23 cellular contexts compared by ENCODE assay signal in the genomic region with DNA sequence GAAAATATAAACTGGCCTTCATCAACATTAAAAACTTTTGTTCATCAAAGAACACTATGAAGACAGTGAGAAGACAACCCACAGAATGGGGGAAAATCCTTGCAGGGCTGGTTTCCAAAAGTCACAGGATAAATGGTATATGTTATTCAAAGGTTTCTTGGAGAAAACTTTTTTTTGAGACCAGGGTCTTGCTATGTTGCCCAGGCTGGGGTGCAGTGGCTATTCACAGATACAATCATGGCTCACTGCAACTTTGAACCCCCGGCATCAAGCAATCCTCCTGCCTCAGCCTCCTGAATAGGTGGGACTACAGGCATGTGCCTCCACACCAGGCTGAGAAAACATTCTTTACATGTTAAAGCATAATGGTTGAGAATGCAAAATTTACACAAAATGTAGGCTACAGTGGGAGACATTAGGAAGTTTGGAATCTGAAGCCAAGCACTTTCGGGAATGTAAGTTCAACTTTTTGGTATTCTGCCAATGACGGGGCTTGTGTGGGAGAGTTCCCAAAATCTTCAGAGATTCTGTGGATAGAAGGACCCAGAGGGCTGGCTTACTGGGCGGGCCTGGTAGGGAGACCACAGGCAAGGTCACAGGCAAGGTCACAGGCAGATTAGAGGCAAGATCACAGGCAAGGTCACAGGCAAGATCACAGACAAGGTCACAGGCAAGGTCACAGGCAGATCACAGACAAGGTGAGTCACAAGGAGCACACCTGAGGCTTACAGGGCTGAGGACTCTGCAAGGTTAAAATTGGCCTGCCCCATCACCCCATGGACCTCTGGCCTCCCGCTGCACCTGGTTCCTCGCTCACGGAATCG. TPM values are rescaled to one million over a fixed set of nuclear protein-coding genes. Genes with fewer than 3 reads are reported as not detected.
DNase-seq lines count a peak whose midpoint lies in the region; TF ChIP-seq lines count a peak whose summit lies in the region.
"Had no signal": no experiment of that assay in that cellular context is flagged by ENCODE, and none has a peak within 500 bp of the region (broad histone marks: within the 10 kb centered on the region; RNA-seq: fewer than 3 reads in every experiment).

No MANE protein-coding gene starts in this region.

- H3K27ac Mint-ChIP-seq in H9, result peak overlapping the region in 1 of 3 experiments; percentile 44; a peak in 2 of 7 replicates
- H3K27ac Mint-ChIP-seq: activated CD8-positive, alpha-beta memory T cell treated with anti-CD3 and anti-CD28 coated beads, Interleukin-2, amount 10 ng/mL, durations not matched to agents 7 days and 5 days; activated naive CD4-positive, alpha-beta T cell treated with anti-CD3 and anti-CD28 coated beads for 36 hours; effector memory CD8-positive, alpha-beta T cell; GM23338 had no signal

- H3K4me1 Mint-ChIP-seq in H9, result peaks cover 15 to 26% of the 10 kb centered on the region in 2 experiments; a peak in 3 of 4 replicates

- H3K9me3 Mint-ChIP-seq in H9, result peaks cover 0 to 2% of the 10 kb centered on the region in 2 experiments; a peak in 1 of 5 replicates
- H3K9me3 Mint-ChIP-seq: activated naive CD4-positive, alpha-beta T cell treated with anti-CD3 and anti-CD28 coated beads for 36 hours; effector memory CD8-positive, alpha-beta T cell; GM23338 had no signal

- H3K79me2 ChIP-seq in H9 (ENCODE audit: insufficient read depth, low read length), result no peaks in the 10 kb centered on the region

- no peak for TF ChIP-seq CTCF in H9 (conservative IDR thresholded peaks at IDR 0.05)
- no peak for TF ChIP-seq CTCF in ascending aorta (IDR thresholded peaks at IDR 0.05)

- no peak overlapping the region for H3K14ac ChIP-seq in H9 (ENCODE audit: insufficient read depth, low read length)

- no peak overlapping the region for H3K4me2 ChIP-seq in H9 (ENCODE audit: insufficient read depth, insufficient read length, low read length)
- H3K4me2 ChIP-seq: GM23338 had no signal

- no CpG with 5 or more reads among the region's 8 CpGs for WGBS in H9 (ENCODE audit: extremely low coverage, insufficient read length, low lambda C conversion rate)

- no peak overlapping the region for H4K8ac ChIP-seq in H9 (replicated peaks; ENCODE audit: insufficient read length, low read depth, low read length)

- H3K4ac ChIP-seq in H9 (ENCODE audit: low read depth, low read length), result no peak overlapping the region

- no peak overlapping the region for H4K91ac ChIP-seq in H9 (ENCODE audit: insufficient read length, low read depth, low read length)

- no peak overlapping the region for H3T11ph ChIP-seq in H9 (ENCODE audit: low read length)

- H3K27me3 ChIP-seq in H9 (ENCODE audit: insufficient read depth, low read length), result no peaks in the 10 kb centered on the region
- no peaks in the 10 kb centered on the region for H3K27me3 ChIP-seq in ascending aorta
- H3K27me3 ChIP-seq: colonic mucosa, right lobe of liver had no signal

- no peak overlapping the region for H2BK20ac ChIP-seq in H9 (ENCODE audit: low read depth, low read length, poor library complexity, severe bottlenecking)

- H3K36me3 ChIP-seq in ascending aorta, result no peaks in the 10 kb centered on the region
- H3K36me3 ChIP-seq: colonic mucosa, esophagus muscularis mucosa, right lobe of liver had no signal

- H3K4me1 ChIP-seq in H9 (ENCODE audit: insufficient read depth, low read length), result peaks cover 2% of the 10 kb centered on the region; the same call in 1 of the 2 replicates
- H3K4me1 ChIP-seq in ascending aorta, result peaks cover 9 to 26% of the 10 kb centered on the region in 2 donors
- H3K4me1 ChIP-seq: colonic mucosa had no signal

- H2AK5ac ChIP-seq in H9 (ENCODE audit: insufficient read length, low read length), result no peak overlapping the region

- H3K4me3 ChIP-seq in ascending aorta, result no peak overlapping the region
- H3K4me3 ChIP-seq: colonic mucosa, esophagus muscularis mucosa, GM23338, right lobe of liver had no signal

- H3K4me3 Mint-ChIP-seq in H9, result no peak overlapping the region
- H3K4me3 Mint-ChIP-seq: activated CD8-positive, alpha-beta memory T cell treated with anti-CD3 and anti-CD28 coated beads, Interleukin-2, amount 10 ng/mL, durations not matched to agents 7 days and 5 days; activated naive CD4-positive, alpha-beta T cell treated with anti-CD3 and anti-CD28 coated beads for 36 hours; CD14-positive monocyte; effector memory CD8-positive, alpha-beta T cell; GM23338 had no signal

- no peak overlapping the region for H3K23ac ChIP-seq in H9 (ENCODE audit: insufficient read length, low read depth, low read length)

- DNase-seq in H9 (peak; percentile 26), ascending aorta (ENCODE audit: low spot score in 2 of 2) (no peak), fibroblast of peridontal ligament (ENCODE audit: extremely low read depth) (peak; percentile 62), posterior vena cava (ENCODE audit: low spot score) (peak; percentile 50), SHP77 treated with DMSO at 0.1 percent for 48 hours (lab: John Stamatoyannopoulos, UW) (no peak), substantia nigra (lab: John Stamatoyannopoulos, UW) (no peak)
- DNase-seq in activated CD4-positive, CD25-positive, alpha-beta regulatory T cell (lab: John Stamatoyannopoulos, UW), result no peak
- DNase-seq: activated CD8-positive, alpha-beta memory T cell treated with anti-CD3 and anti-CD28 coated beads, Interleukin-2, amount 10 ng/mL, durations not matched to agents 7 days and 5 days; activated naive CD4-positive, alpha-beta T cell treated with anti-CD3 and anti-CD28 coated beads for 36 hours; amygdala; colonic mucosa; effector memory CD8-positive, alpha-beta T cell; mammary epithelial cell; NCI-H1105 treated with DMSO at 0.1 percent for 48 hours; NCI-H2029; NCI-H526; SIG-M5; stimulated activated CD4-positive, alpha-beta T cell treated with anti-CD3 and anti-CD28 coated beads, Interleukin-12 subunit alpha, Interleukin-12 subunit beta, amount 100 ng/mL, for 4 hours; stimulated activated CD4-positive, alpha-beta T cell treated with anti-CD3 and anti-CD28 coated beads, Interleukin-4, amount 100 ng/mL, for 1 hour had no signal

- H3K23me2 ChIP-seq in H9 (ENCODE audit: insufficient read length, low read depth, low read length, poor library complexity, severe bottlenecking), result no peaks in the 10 kb centered on the region

- no peak overlapping the region for H3K18ac ChIP-seq in H9 (ENCODE audit: insufficient read length, low read depth, low read length)

- H3K27me3 Mint-ChIP-seq in H9 (ENCODE audit: low read depth), result peaks cover 1% of the 10 kb centered on the region

- H3K9ac ChIP-seq in H9 (ENCODE audit: extremely low read depth, insufficient read length, low read length), result no peak overlapping the region

- no peaks in the 10 kb centered on the region; a peak in 1 of 7 replicates for H3K36me3 Mint-ChIP-seq in H9 (ENCODE audit: insufficient read depth in 1 of 3, low read depth in 3 of 3)
- H3K36me3 Mint-ChIP-seq: activated CD8-positive, alpha-beta memory T cell treated with anti-CD3 and anti-CD28 coated beads, Interleukin-2, amount 10 ng/mL, durations not matched to agents 7 days and 5 days; CD14-positive monocyte had no signal

- no peak overlapping the region for H3K56ac ChIP-seq in H9 (ENCODE audit: insufficient read length, low read depth, low read length)

- H2AFZ ChIP-seq in H9 (ENCODE audit: low read length), result no peak overlapping the region

- no peaks in the 10 kb centered on the region for H4K20me1 ChIP-seq in H9 (ENCODE audit: control insufficient read depth, insufficient read depth, insufficient read length)

- intact Hi-C loops in ascending aorta (cut with DNase I), result no loop called here
- intact Hi-C loops in posterior vena cava (cut with DNase I), result no loop called here

- no peaks in the 10 kb centered on the region for H3K9me3 ChIP-seq in H9 (ENCODE audit: control insufficient read depth, low read depth, low read length)
- H3K9me3 ChIP-seq in ascending aorta, result no peaks in the 10 kb centered on the region
- H3K9me3 ChIP-seq: colonic mucosa, esophagus muscularis mucosa, right lobe of liver had no signal

- H2BK5ac ChIP-seq in H9 (ENCODE audit: insufficient read length, low read length), result no peak overlapping the region

- no peak overlapping the region for H2BK120ac ChIP-seq in H9 (ENCODE audit: low read depth, low read length, poor library complexity, severe bottlenecking)

- no peak overlapping the region for H2BK15ac ChIP-seq in H9 (ENCODE audit: low read depth, low read length)

- H2BK12ac ChIP-seq in H9 (ENCODE audit: insufficient read length, low read depth, low read length), result no peak overlapping the region

- H3K27ac ChIP-seq in H9 (ENCODE audit: insufficient read length, low read depth, low read length), result no peak overlapping the region
- peak overlapping the region; percentile 76 to 86 for H3K27ac ChIP-seq in ascending aorta
- no peak overlapping the region for H3K27ac ChIP-seq in substantia nigra (ENCODE audit: low read depth, low read length, poor library complexity, severe bottlenecking)
- H3K27ac ChIP-seq: colonic mucosa, right lobe of liver had no signal

- H3K79me1 ChIP-seq in H9 (ENCODE audit: insufficient read depth, low read depth, low read length, poor library complexity, severe bottlenecking), result no peaks in the 10 kb centered on the region

- H4K5ac ChIP-seq in H9 (ENCODE audit: insufficient read length, low read depth, low read length), result no peak overlapping the region

RNA-seq across cellular contexts. Expression of a gene that starts 24.3 kb away (rescaled TPM):
- total RNA-seq in H9 (2021) (13.3 and 14.6 TPM in 2 replicates), ascending aorta (27.2 TPM), posterior vena cava (10 to 100 TPM; 27.5 to 27.7 TPM)

Comparison
In these comparisons a context has a peak if more than half of its experiments do, and no peak if none do; other contexts are left out.
1. DNase-seq: peak in H9 (single experiment), fibroblast of peridontal ligament (single experiment) and posterior vena cava (single experiment); none in ascending aorta (0 of 2), activated CD4-positive, CD25-positive, alpha-beta regulatory T cell (0 of 4), SHP77 treated with DMSO at 0.1 percent for 48 hours (single experiment) and substantia nigra (0 of 49).
2. H3K27ac ChIP-seq: peak in ascending aorta (2 of 2); none in H9 (single experiment) and substantia nigra (single experiment).